Comparison of ENCODE assay signal across 14 cellular contexts in the genomic region with DNA sequence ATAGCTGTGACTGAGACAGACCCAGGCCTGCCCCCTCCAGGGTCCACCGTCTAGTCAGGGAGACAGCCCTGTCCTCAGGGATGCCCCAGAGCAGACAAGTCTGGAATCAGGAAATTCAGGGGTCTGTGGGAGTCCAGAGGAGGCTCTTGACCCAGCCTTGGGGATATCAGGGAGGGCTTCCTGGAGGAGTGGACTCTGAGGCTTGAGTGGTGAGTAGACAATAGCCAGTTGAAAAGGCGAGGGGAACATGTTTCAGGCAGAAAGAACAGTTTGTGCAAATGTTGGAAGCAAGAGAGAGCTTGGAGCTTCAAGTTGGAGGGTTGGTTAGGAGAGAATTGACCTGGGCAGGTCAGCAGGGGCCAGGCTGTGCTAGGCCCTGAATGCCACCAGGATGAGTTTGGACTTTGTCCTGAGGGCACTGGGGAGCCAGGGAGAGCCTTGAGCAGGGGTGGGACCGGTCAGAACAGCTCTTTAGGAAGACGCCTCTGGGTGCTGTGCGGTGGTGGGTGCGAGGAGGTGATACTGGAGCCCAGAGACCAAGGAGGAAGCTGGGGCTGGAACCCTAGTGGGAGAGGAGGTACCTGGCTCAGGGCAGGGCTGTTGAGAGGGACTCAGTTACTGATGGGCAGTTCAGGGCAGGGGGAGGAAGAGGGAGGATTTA. TPM values are rescaled to one million over a fixed set of nuclear protein-coding genes. Genes with fewer than 3 reads are reported as not detected.
A peak's percentile ranks its signal among the peaks of the same experiment; 100 is the strongest.
DNase-seq lines count a peak whose midpoint lies in the region; ATAC-seq, FAIRE-seq and TF ChIP-seq lines count a peak whose summit lies in the region.
"Had no signal": no experiment of that assay in that cellular context is flagged by ENCODE, and none has a peak within 500 bp of the region (broad histone marks: within the 10 kb centered on the region; RNA-seq: fewer than 3 reads in every experiment).

No MANE protein-coding gene starts in this region.

- H3K4me2 ChIP-seq in DND-41 (ENCODE audit: insufficient read depth, low read length) (peak overlapping the region; percentile 99; the same call in 1 of the 2 replicates), astrocyte (ENCODE audit: low read length) (peak overlapping the region; percentile 93)

- H3K4me3 Mint-ChIP-seq in astrocyte (ENCODE audit: unreplicated experiment): peak overlapping the region; percentile 94
- peak overlapping the region; percentile 71 for H3K4me3 Mint-ChIP-seq in nephron progenitor cell

- H3K4me3 ChIP-seq in DND-41 (ENCODE audit: low read depth in 1 of 2, low read length in 2 of 2) (peak overlapping the region in 1 of 2 experiments; percentile 76; a peak in 1 of 4 replicates), astrocyte (ENCODE audit: insufficient read depth, low read depth, low read length) (no peak overlapping the region)

- H3K27me3 ChIP-seq in DND-41 (ENCODE audit: insufficient read depth, low read length, poor library complexity) (no peaks in the 10 kb centered on the region), astrocyte (ENCODE audit: insufficient read depth, low read length) (no peaks in the 10 kb centered on the region)
- H3K27me3 ChIP-seq: adrenal gland had no signal

- H3K27me3 Mint-ChIP-seq in astrocyte (ENCODE audit: low read depth, unreplicated experiment): no peaks in the 10 kb centered on the region
- H3K27me3 Mint-ChIP-seq in nephron progenitor cell (ENCODE audit: low read depth, poor library complexity): no peaks in the 10 kb centered on the region
- H3K27me3 Mint-ChIP-seq: stimulated activated naive CD8-positive, alpha-beta T cell treated with anti-CD3 and anti-CD28 coated beads, Interleukin-15, amount 100 ng/mL, for 72 hours had no signal

- H3K36me3 Mint-ChIP-seq in astrocyte (ENCODE audit: low read depth, unreplicated experiment): peaks cover 23% of the 10 kb centered on the region
- peaks cover 48% of the 10 kb centered on the region for H3K36me3 Mint-ChIP-seq in nephron progenitor cell (ENCODE audit: low read depth)

- H3K36me3 ChIP-seq in DND-41 (ENCODE audit: insufficient read depth, low read length): peaks cover 40% of the 10 kb centered on the region
- peaks cover 16% of the 10 kb centered on the region for H3K36me3 ChIP-seq in astrocyte (ENCODE audit: insufficient read depth, low read length)

- H3K4me1 Mint-ChIP-seq in astrocyte (ENCODE audit: low read depth, unreplicated experiment) (peaks cover 29% of the 10 kb centered on the region), nephron progenitor cell (peaks cover 36% of the 10 kb centered on the region)

- H3K4me1 ChIP-seq in DND-41 (ENCODE audit: insufficient read depth, low read length): peaks cover 26% of the 10 kb centered on the region
- H3K4me1 ChIP-seq in astrocyte (ENCODE audit: insufficient read depth, low read length): peaks cover 24% of the 10 kb centered on the region

- no peaks in the 10 kb centered on the region for H3K9me3 Mint-ChIP-seq in astrocyte (ENCODE audit: unreplicated experiment)
- no peaks in the 10 kb centered on the region for H3K9me3 Mint-ChIP-seq in nephron progenitor cell
- H3K9me3 Mint-ChIP-seq: stimulated activated naive CD8-positive, alpha-beta T cell treated with anti-CD3 and anti-CD28 coated beads, Interleukin-15, amount 100 ng/mL, for 72 hours had no signal

- H3K27ac ChIP-seq in 22Rv1: peak overlapping the region; percentile 95
- H3K27ac ChIP-seq in DND-41 (ENCODE audit: low read length): no peak overlapping the region
- H3K27ac ChIP-seq in astrocyte (ENCODE audit: low read depth, low read length): no peak overlapping the region
- H3K27ac ChIP-seq: epithelial cell of prostate had no signal

- H3K27ac Mint-ChIP-seq in astrocyte (ENCODE audit: unreplicated experiment): peak overlapping the region; percentile 98
- H3K27ac Mint-ChIP-seq in nephron progenitor cell: no peak overlapping the region

- H3K9ac ChIP-seq in DND-41 (ENCODE audit: low read depth, low read length) (peak overlapping the region; percentile 68), astrocyte (ENCODE audit: low read length) (peak overlapping the region; percentile 87)

- no peak for DNase-seq in DND-41
- DNase-seq in astrocyte (ENCODE audit: low read depth): no peak
- DNase-seq in nephron progenitor cell: no peak
- DNase-seq in NCI-H345 (lab: John Stamatoyannopoulos, UW): no peak
- no peak for DNase-seq in MV-4-11 (lab: John Stamatoyannopoulos, UW)
- DNase-seq in GOT3 (lab: John Stamatoyannopoulos, UW): no peak
- DNase-seq: DMS 273 treated with DMSO at 0.1 percent for 48 hours; islet precursor cell; small intestine; stimulated activated naive CD8-positive, alpha-beta T cell treated with anti-CD3 and anti-CD28 coated beads, Interleukin-15, amount 100 ng/mL, for 72 hours had no signal

- no peak for FAIRE-seq in astrocyte (lab: Jason Lieb, UNC)
- FAIRE-seq: small intestine had no signal

- H3K79me2 ChIP-seq in DND-41 (ENCODE audit: insufficient read depth, low read length) (peaks cover 13% of the 10 kb centered on the region), astrocyte (ENCODE audit: insufficient read depth, low read length) (peaks cover 54% of the 10 kb centered on the region)

- H4K20me1 ChIP-seq in DND-41 (ENCODE audit: insufficient read depth, low read length) (0 out of 2 replicates have a peak, but pooled peaks cover 5% of the 10 kb centered on the region), astrocyte (ENCODE audit: insufficient read depth, low read length) (peaks cover 32% of the 10 kb centered on the region)

- H2AFZ ChIP-seq in DND-41 (ENCODE audit: low read depth, low read length) (no peak overlapping the region), astrocyte (ENCODE audit: low read depth, low read length) (no peak overlapping the region)

- no peaks in the 10 kb centered on the region for H3K9me3 ChIP-seq in DND-41 (ENCODE audit: insufficient read depth, low read length, severe bottlenecking)
- no peaks in the 10 kb centered on the region for H3K9me3 ChIP-seq in astrocyte (ENCODE audit: insufficient read depth, low read depth, low read length)
- H3K9me3 ChIP-seq: adrenal gland had no signal

- no peak for TF ChIP-seq CTCF in 22Rv1 (IDR thresholded peaks at IDR 0.05)
- TF ChIP-seq CTCF in DND-41 (IDR thresholded peaks at IDR 0.05; ENCODE audit: borderline replicate concordance, extremely low read depth, low read length, poor library complexity, severe bottlenecking): no peak
- no peak for TF ChIP-seq CTCF in astrocyte (IDR thresholded peaks at IDR 0.05; ENCODE audit: insufficient read depth, low read depth, low read length)
- no peak for TF ChIP-seq CTCF in nephron progenitor cell (IDR thresholded peaks at IDR 0.05)

- ATAC-seq in DND-41 (ENCODE audit: insufficient read depth, low read depth): no peak
- no peak for ATAC-seq in HG03378 (IDR thresholded peaks at IDR 0.05; ENCODE audit: unreplicated experiment)
- ATAC-seq: stimulated activated naive CD8-positive, alpha-beta T cell treated with anti-CD3 and anti-CD28 coated beads, Interleukin-15, amount 100 ng/mL, for 72 hours had no signal

RNA-seq across cellular contexts. Expression of gene CCDC9, which starts 2.7 kb away (rescaled TPM):
- 44.6 and 45.5 TPM in 2 replicates for total RNA-seq in astrocyte

RNA-seq across cellular contexts. Expression of gene INAFM1, which starts 15.7 kb away (rescaled TPM):
- total RNA-seq in astrocyte: 23.6 and 25.7 TPM in 2 replicates

RNA-seq across cellular contexts. Expression of gene BBC3, which starts 28.0 kb away (rescaled TPM):
- 43.5 and 54.6 TPM in 2 replicates for total RNA-seq in astrocyte

RNA-seq across cellular contexts. Expression of gene C5AR1, which starts 50.6 kb away (rescaled TPM):
- total RNA-seq in astrocyte: 4.6 and 5.2 TPM in 2 replicates
